In genomic region chr18:37383789-37384151, GRCh38 we compare ENCODE assay signal across 28 cellular contexts.
"Had no signal": no experiment of that assay in that cellular context is flagged by ENCODE, and none has a peak within 500 bp of the region (broad histone marks: within the 10 kb centered on the region; RNA-seq: fewer than 3 reads in every experiment).

No MANE protein-coding gene starts in this region.

- H3K4me3 Mint-ChIP-seq: activated CD4-positive, alpha-beta memory T cell treated with anti-CD3 and anti-CD28 coated beads, Interleukin-2, amount 10 ng/mL, durations not matched to agents 7 days and 5 days; activated CD4-positive, alpha-beta T cell treated with anti-CD3 and anti-CD28 coated beads, Interleukin-2, amount 10 ng/mL, durations not matched to agents 7 days and 5 days; activated naive CD4-positive, alpha-beta T cell treated with anti-CD3 and anti-CD28 coated beads, Interleukin-2, amount 50 U/mL, for 24 hours; activated naive CD8-positive, alpha-beta T cell treated with anti-CD3 and anti-CD28 coated beads for 36 hours; activated T-cell treated with anti-CD3 and anti-CD28 coated beads, Interleukin-2, amount 50 U/mL, for 24 hours; activated T-cell treated with anti-CD3 and anti-CD28 coated beads, Interleukin-2, amount 50 U/mL, for 72 hours; central memory CD8-positive, alpha-beta T cell; dendritic cell treated with granulocyte-macrophage colony-stimulating factor and Interleukin-4, amounts not matched to agents 40 ng/mL and 50 ng/mL, for 4 days had no signal

- H3K9me3 ChIP-seq: ascending aorta, gastrocnemius medialis, heart left ventricle had no signal

- H3K36me3 Mint-ChIP-seq: activated naive CD4-positive, alpha-beta T cell treated with anti-CD3 and anti-CD28 coated beads, Interleukin-2, amount 50 U/mL, for 24 hours; activated naive CD8-positive, alpha-beta T cell treated with anti-CD3 and anti-CD28 coated beads for 36 hours had no signal

- H3K4me1 Mint-ChIP-seq: activated CD4-positive, alpha-beta memory T cell treated with anti-CD3 and anti-CD28 coated beads, Interleukin-2, amount 10 ng/mL, durations not matched to agents 7 days and 5 days; activated CD4-positive, alpha-beta T cell treated with anti-CD3 and anti-CD28 coated beads, Interleukin-2, amount 10 ng/mL, durations not matched to agents 7 days and 5 days; activated naive CD4-positive, alpha-beta T cell treated with anti-CD3 and anti-CD28 coated beads, Interleukin-2, amount 50 U/mL, for 24 hours; activated naive CD8-positive, alpha-beta T cell treated with anti-CD3 and anti-CD28 coated beads for 36 hours; central memory CD8-positive, alpha-beta T cell had no signal

- H3K27me3 Mint-ChIP-seq: central memory CD8-positive, alpha-beta T cell had no signal

- ATAC-seq: activated T-cell treated with anti-CD3 and anti-CD28 coated beads, Interleukin-2, amount 50 U/mL, for 72 hours; foreskin keratinocyte; gastrocnemius medialis; heart left ventricle had no signal

- H3K4me1 ChIP-seq: ascending aorta, esophagus muscularis mucosa, foreskin keratinocyte, gastrocnemius medialis, heart left ventricle had no signal

- H3K4me3 ChIP-seq: ascending aorta, coronary artery, dorsolateral prefrontal cortex, esophagus muscularis mucosa, gastrocnemius medialis, heart left ventricle had no signal

- H3K27ac Mint-ChIP-seq: activated CD4-positive, alpha-beta memory T cell treated with anti-CD3 and anti-CD28 coated beads, Interleukin-2, amount 10 ng/mL, durations not matched to agents 7 days and 5 days; activated CD4-positive, alpha-beta T cell treated with anti-CD3 and anti-CD28 coated beads, Interleukin-2, amount 10 ng/mL, durations not matched to agents 7 days and 5 days; activated naive CD4-positive, alpha-beta T cell treated with anti-CD3 and anti-CD28 coated beads, Interleukin-2, amount 50 U/mL, for 24 hours; activated naive CD8-positive, alpha-beta T cell treated with anti-CD3 and anti-CD28 coated beads for 36 hours; activated T-cell treated with anti-CD3 and anti-CD28 coated beads, Interleukin-2, amount 50 U/mL, for 24 hours; activated T-cell treated with anti-CD3 and anti-CD28 coated beads, Interleukin-2, amount 50 U/mL, for 72 hours; dendritic cell treated with granulocyte-macrophage colony-stimulating factor and Interleukin-4, amounts not matched to agents 40 ng/mL and 50 ng/mL, for 4 days had no signal

- DNase-seq: activated CD4-positive, alpha-beta memory T cell treated with anti-CD3 and anti-CD28 coated beads, Interleukin-2, amount 10 ng/mL, durations not matched to agents 7 days and 5 days; activated CD4-positive, alpha-beta T cell treated with anti-CD3 and anti-CD28 coated beads for 1 hour; activated CD4-positive, alpha-beta T cell treated with anti-CD3 and anti-CD28 coated beads for 4 hours; activated CD4-positive, alpha-beta T cell treated with anti-CD3 and anti-CD28 coated beads, Interleukin-2, amount 10 ng/mL, durations not matched to agents 7 days and 5 days; activated CD4-positive, alpha-beta T cell treated with anti-CD3 and anti-CD28 coated beads, Interleukin-2, amount 50 U/mL, for 4 hours; activated CD8-positive, alpha-beta memory T cell treated with anti-CD3 and anti-CD28 coated beads, Interleukin-2, amount 50 U/mL, for 48 hours; activated effector memory CD4-positive, alpha-beta T cell treated with Interleukin-2 at 50 U/mL for 16 hours; activated gamma-delta T cell treated with Interleukin-2 at 50 U/mL for 16 hours; activated naive CD4-positive, alpha-beta T cell treated with Interleukin-2 at 50 U/mL for 16 hours; activated naive CD8-positive, alpha-beta T cell treated with anti-CD3 and anti-CD28 coated beads for 36 hours; activated T-cell treated with anti-CD3 and anti-CD28 coated beads for 4 hours; activated T-cell treated with anti-CD3 and anti-CD28 coated beads, Interleukin-2, amount 50 U/mL, for 24 hours; activated T-cell treated with anti-CD3 and anti-CD28 coated beads, Interleukin-2, amount 50 U/mL, for 72 hours; brain microvascular endothelial cell; dorsolateral prefrontal cortex; effector memory CD4-positive, alpha-beta T cell; erythroblast; foreskin keratinocyte; gastrocnemius medialis; glutamatergic neuron; heart left ventricle; T-helper 2 cell had no signal

- H3K36me3 ChIP-seq: ascending aorta, brain microvascular endothelial cell, esophagus muscularis mucosa, gastrocnemius medialis, heart left ventricle had no signal

- H3K9me3 Mint-ChIP-seq: activated CD4-positive, alpha-beta memory T cell treated with anti-CD3 and anti-CD28 coated beads, Interleukin-2, amount 10 ng/mL, durations not matched to agents 7 days and 5 days; activated CD4-positive, alpha-beta T cell treated with anti-CD3 and anti-CD28 coated beads, Interleukin-2, amount 10 ng/mL, durations not matched to agents 7 days and 5 days; activated naive CD4-positive, alpha-beta T cell treated with anti-CD3 and anti-CD28 coated beads, Interleukin-2, amount 50 U/mL, for 24 hours; activated naive CD8-positive, alpha-beta T cell treated with anti-CD3 and anti-CD28 coated beads for 36 hours; activated T-cell treated with anti-CD3 and anti-CD28 coated beads, Interleukin-2, amount 50 U/mL, for 24 hours; central memory CD8-positive, alpha-beta T cell; dendritic cell treated with granulocyte-macrophage colony-stimulating factor and Interleukin-4, amounts not matched to agents 40 ng/mL and 50 ng/mL, for 4 days had no signal

- H3K27ac ChIP-seq: ascending aorta, brain microvascular endothelial cell, coronary artery, esophagus muscularis mucosa, foreskin keratinocyte, gastrocnemius medialis, heart left ventricle had no signal

- H3K27me3 ChIP-seq: ascending aorta, brain microvascular endothelial cell, foreskin keratinocyte had no signal
